ENCODE assay signal across 16 cellular contexts in the genomic region with DNA sequence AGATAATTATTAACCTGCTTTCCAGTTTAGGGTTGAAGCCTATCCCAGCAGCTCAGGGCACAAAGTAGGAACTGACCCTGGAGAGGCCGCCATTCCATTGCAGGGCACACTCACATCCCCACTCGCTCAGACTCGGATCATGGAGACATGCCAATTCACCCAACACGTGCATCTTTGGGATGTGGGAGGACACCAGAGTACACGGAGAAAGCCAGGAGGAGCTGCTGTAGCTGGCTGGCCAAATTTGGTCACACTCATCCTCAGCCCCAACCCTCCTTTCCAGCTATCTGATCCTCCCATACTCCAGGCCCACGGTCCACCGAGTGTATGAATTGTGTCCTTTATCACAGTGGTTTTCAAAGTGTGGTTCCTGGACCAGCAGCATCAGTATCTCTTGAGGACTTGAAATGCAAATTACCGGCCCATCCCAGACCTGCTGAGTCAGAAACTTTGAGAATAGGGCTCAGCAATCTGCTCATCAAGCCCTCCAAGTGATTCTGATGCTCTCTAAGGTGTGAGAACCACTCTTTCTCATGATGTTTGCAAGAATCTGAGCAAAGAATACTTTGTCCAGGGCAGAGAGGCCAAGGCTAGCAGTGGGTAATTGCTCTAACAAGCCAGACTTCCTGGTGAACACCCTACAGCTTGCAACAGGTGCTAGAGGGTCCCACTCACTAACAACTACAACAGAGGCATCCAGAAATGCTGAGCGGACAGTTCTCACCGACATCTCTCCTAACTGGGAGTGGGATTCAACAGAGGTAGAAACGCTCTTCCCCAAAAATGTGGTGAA. TPM values are rescaled to one million over a fixed set of nuclear protein-coding genes. Genes with fewer than 3 reads are reported as not detected.
DNase-seq lines count a peak whose midpoint lies in the region; TF ChIP-seq lines count a peak whose summit lies in the region.
"Had no signal": no experiment of that assay in that cellular context is flagged by ENCODE, and none has a peak within 500 bp of the region (broad histone marks: within the 10 kb centered on the region; RNA-seq: fewer than 3 reads in every experiment).

No MANE protein-coding gene starts in this region.

- H4K20me1 ChIP-seq in PC-9 (ENCODE audit: insufficient read depth) = no peaks in the 10 kb centered on the region

- WGBS in neuronal stem cell (ENCODE audit: extremely low coverage in 2 of 2, insufficient read length in 2 of 2, insufficient replicate concordance in 1 of 2), 2 donors = no CpG with 5 or more reads among the region's 11 CpGs

- no peak overlapping the region for H2BK5ac ChIP-seq in neuronal stem cell (ENCODE audit: low read length)

- H4K91ac ChIP-seq in neuronal stem cell (ENCODE audit: low read depth, low read length, poor library complexity) = no peak overlapping the region

- peak overlapping the region; percentile 30 for H2AK5ac ChIP-seq in neuronal stem cell (ENCODE audit: low read depth, low read length)

- H3K9me3 Mint-ChIP-seq in Caco-2 (ENCODE audit: unreplicated experiment) = no peaks in the 10 kb centered on the region
- no peaks in the 10 kb centered on the region for H3K9me3 Mint-ChIP-seq in activated CD4-positive, alpha-beta T cell treated with anti-CD3 and anti-CD28 coated beads, Interleukin-2, amount 10 ng/mL, durations not matched to agents 7 days and 5 days
- H3K9me3 Mint-ChIP-seq: CD4-positive, alpha-beta T cell had no signal

- H3K79me1 ChIP-seq in neuronal stem cell (ENCODE audit: low read depth, low read length) = no peaks in the 10 kb centered on the region

- no peaks in the 10 kb centered on the region for H3K9me2 ChIP-seq in PC-9 (ENCODE audit: insufficient read depth)

- H3K27ac ChIP-seq in PC-9 (peak overlapping the region; percentile 99), epithelial cell of prostate (peak overlapping the region; percentile 96), neuronal stem cell (replicated peaks; ENCODE audit: low read length) (no peak overlapping the region)
- H3K27ac ChIP-seq: SJCRH30 had no signal

- peaks cover 16% of the 10 kb centered on the region for H3K36me3 Mint-ChIP-seq in Caco-2 (ENCODE audit: insufficient read depth, unreplicated experiment)
- no peaks in the 10 kb centered on the region for H3K36me3 Mint-ChIP-seq in activated CD4-positive, alpha-beta T cell treated with anti-CD3 and anti-CD28 coated beads, Interleukin-2, amount 10 ng/mL, durations not matched to agents 7 days and 5 days (ENCODE audit: low read depth)

- no peak overlapping the region for H2BK120ac ChIP-seq in neuronal stem cell (ENCODE audit: low read depth, low read length)

- H3K4me2 ChIP-seq in PC-9 (peak overlapping the region; percentile 88; the same call in 1 of the 2 replicates), neuronal stem cell (ENCODE audit: insufficient read depth, low read length, poor library complexity, severe bottlenecking) (no peak overlapping the region)

- peaks cover 65% of the 10 kb centered on the region for H3K4me1 Mint-ChIP-seq in Caco-2 (ENCODE audit: low read depth, unreplicated experiment)
- H3K4me1 Mint-ChIP-seq in activated CD4-positive, alpha-beta T cell treated with anti-CD3 and anti-CD28 coated beads, Interleukin-2, amount 10 ng/mL, durations not matched to agents 7 days and 5 days = peaks cover 4% of the 10 kb centered on the region

- no peak overlapping the region for H3K4me3 Mint-ChIP-seq in Caco-2 (ENCODE audit: unreplicated experiment)
- no peak overlapping the region for H3K4me3 Mint-ChIP-seq in activated CD4-positive, alpha-beta T cell treated with anti-CD3 and anti-CD28 coated beads, Interleukin-2, amount 10 ng/mL, durations not matched to agents 7 days and 5 days
- H3K4me3 Mint-ChIP-seq: CD4-positive, alpha-beta T cell had no signal

- intact Hi-C loops in Caco-2 (cut with micrococcal nuclease; ENCODE audit: unreplicated experiment) (no loop called here), PC-9 (cut with micrococcal nuclease; ENCODE audit: unreplicated experiment) (loop anchor here (5.0 kb wide), 1 partner anchor 37 kb away; no protein-coding TSS in a partner anchor)

- H3K4me1 ChIP-seq in Caco-2 = peaks cover 72% of the 10 kb centered on the region
- H3K4me1 ChIP-seq in PC-9 (replicated peaks; ENCODE audit: insufficient read depth) = peaks cover 92% of the 10 kb centered on the region
- peaks cover 23 to 31% of the 10 kb centered on the region in 2 donors for H3K4me1 ChIP-seq in neuronal stem cell (ENCODE audit: control insufficient read depth in 2 of 2, insufficient read depth in 1 of 2, low read depth in 1 of 2, low read length in 2 of 2)

- no peak overlapping the region for H3K4ac ChIP-seq in neuronal stem cell (ENCODE audit: low read length)

- H3K27ac Mint-ChIP-seq in Caco-2 (ENCODE audit: unreplicated experiment) = peak overlapping the region; percentile 35
- no peak overlapping the region for H3K27ac Mint-ChIP-seq in activated CD4-positive, alpha-beta T cell treated with anti-CD3 and anti-CD28 coated beads, Interleukin-2, amount 10 ng/mL, durations not matched to agents 7 days and 5 days
- H3K27ac Mint-ChIP-seq: CD4-positive, alpha-beta T cell had no signal

- H3K4me3 ChIP-seq in Caco-2 (ENCODE audit: low read depth, low read length) = no peak overlapping the region
- H3K4me3 ChIP-seq in PC-9 = no peak overlapping the region
- peak overlapping the region in 1 of 2 donors; percentile 16 for H3K4me3 ChIP-seq in neuronal stem cell (ENCODE audit: low read length in 2 of 2)
- H3K4me3 ChIP-seq: SJCRH30 had no signal

- TF ChIP-seq CTCF in Caco-2 (IDR thresholded peaks at IDR 0.05; ENCODE audit: insufficient read depth in 1 of 2, low read depth in 1 of 2, low read length in 1 of 2, severe bottlenecking in 1 of 2, unreplicated experiment in 1 of 2) (no peak), PC-9 (conservative IDR thresholded peaks at IDR 0.05) (no peak)

- no peak overlapping the region for H4K8ac ChIP-seq in neuronal stem cell (ENCODE audit: low read depth, low read length)

- CTCF ChIA-PET in Caco-2 (lab: Charles Lee) = interaction anchor here (1.5 kb wide), 1 partner anchor 31 kb away, joined by 4 read pairs; no protein-coding TSS in a partner anchor
- CTCF ChIA-PET in PC-9 (lab: Charles Lee) = interaction anchor here (0.6 kb wide), 1 partner anchor 528 kb away, joined by 3 read pairs; no protein-coding TSS in a partner anchor
- CTCF ChIA-PET in activated CD4-positive, alpha-beta T cell treated with anti-CD3 and anti-CD28 coated beads, Interleukin-2, amount 10 ng/mL, durations not matched to agents 7 days and 5 days (lab: Charles Lee) = interaction anchor here (1.0 to 4.0 kb wide), 6 partner anchors 8 to 27 kb away, joined by 3 to 31 read pairs (median 9); no protein-coding TSS in a partner anchor

- BruUV-seq in Caco-2 (replicated peaks; lab: Mats Ljungman, UMichigan) (no TSS peak), PC-9 (replicated peaks; lab: Mats Ljungman, UMichigan) (no TSS peak)

- POLR2A ChIA-PET in Caco-2 (lab: Charles Lee) (interaction anchor here (0.5 to 1.5 kb wide), 3 partner anchors 10 to 92 kb away, joined by 3 to 5 read pairs (median 4); no protein-coding TSS in a partner anchor), PC-9 (lab: Charles Lee; ENCODE audit: unreplicated experiment) (interaction anchor here (0.6 to 1.1 kb wide), 2 partner anchors 10 to 92 kb away, joined by 3 to 5 read pairs; no protein-coding TSS in a partner anchor)
- POLR2A ChIA-PET in activated CD4-positive, alpha-beta T cell treated with anti-CD3 and anti-CD28 coated beads, Interleukin-2, amount 10 ng/mL, durations not matched to agents 7 days and 5 days (lab: Charles Lee) = no interaction called here

- DNase-seq in Caco-2 (no peak), PC-9 (no peak), epithelial cell of prostate (ENCODE audit: low read depth, low spot score) (no peak), neuronal stem cell (ENCODE audit: low spot score) (no peak), pons (ENCODE audit: low spot score) (no peak), COLO829 (ENCODE audit: low spot score) (no peak)
- DNase-seq in activated CD4-positive, alpha-beta T cell treated with anti-CD3 and anti-CD28 coated beads, Interleukin-2, amount 10 ng/mL, durations not matched to agents 7 days and 5 days = no peak
- DNase-seq: Calu3; CD4-positive, alpha-beta T cell; Karpas-422; NCI-H1417 treated with DMSO at 0.1 percent for 48 hours; NCI-H2029; NCI-H510A; NCI-H748 treated with DMSO at 0.1 percent for 48 hours; RPMI8226 had no signal

- H3K14ac ChIP-seq in neuronal stem cell (ENCODE audit: low read length) = no peak overlapping the region

- peaks cover 6% of the 10 kb centered on the region; the same call in 1 of the 2 replicates for H3K9me3 ChIP-seq in Caco-2
- H3K9me3 ChIP-seq in PC-9 (ENCODE audit: insufficient read depth, low read depth) = peaks cover 9% of the 10 kb centered on the region
- H3K9me3 ChIP-seq in neuronal stem cell (replicated peaks in 1 of 2; ENCODE audit: control insufficient read depth in 2 of 2, insufficient read depth in 1 of 2, low read depth in 1 of 2, low read length in 2 of 2) = peaks cover 0 to 6% of the 10 kb centered on the region in 2 donors
- H3K9me3 ChIP-seq: SJCRH30 had no signal

- H3K79me2 ChIP-seq in PC-9 (ENCODE audit: low read depth) = peaks cover 18% of the 10 kb centered on the region

- H3K27me3 Mint-ChIP-seq in Caco-2 (ENCODE audit: insufficient read depth, unreplicated experiment) = no peaks in the 10 kb centered on the region
- H3K27me3 Mint-ChIP-seq in activated CD4-positive, alpha-beta T cell treated with anti-CD3 and anti-CD28 coated beads, Interleukin-2, amount 10 ng/mL, durations not matched to agents 7 days and 5 days = peaks cover 20% of the 10 kb centered on the region
- H3K27me3 Mint-ChIP-seq: CD4-positive, alpha-beta T cell had no signal

- no peak overlapping the region for H2BK12ac ChIP-seq in neuronal stem cell (ENCODE audit: low read length)

- H3K18ac ChIP-seq in neuronal stem cell (ENCODE audit: low read length) = peak overlapping the region; percentile 5

- H2BK15ac ChIP-seq in neuronal stem cell (ENCODE audit: low read length) = no peak overlapping the region

- no peak overlapping the region for H3K9ac ChIP-seq in neuronal stem cell (ENCODE audit: low read depth, low read length, poor library complexity)

- H2AFZ ChIP-seq in PC-9 (no peak overlapping the region), neuronal stem cell (ENCODE audit: low read length) (no peak overlapping the region)

- H3K36me3 ChIP-seq in Caco-2 (ENCODE audit: control insufficient read depth, insufficient read depth, low read length) (no peaks in the 10 kb centered on the region; the same call in 1 of the 2 replicates), PC-9 (ENCODE audit: low read depth) (no peaks in the 10 kb centered on the region), neuronal stem cell (replicated peaks in 1 of 2; ENCODE audit: control insufficient read depth in 2 of 2, insufficient read depth in 2 of 2, low read length in 2 of 2) (no peaks in the 10 kb centered on the region)
- H3K36me3 ChIP-seq: SJCRH30 had no signal

- H3K27me3 ChIP-seq in Caco-2 (replicated peaks; ENCODE audit: control insufficient read depth, insufficient read depth, low read length) = no peaks in the 10 kb centered on the region
- H3K27me3 ChIP-seq in PC-9 (ENCODE audit: insufficient read depth, low read depth) = no peaks in the 10 kb centered on the region
- peaks cover 0 to 9% (median 0%) of the 10 kb centered on the region in 3 experiments for H3K27me3 ChIP-seq in neuronal stem cell (ENCODE audit: control insufficient read depth in 3 of 3, insufficient read depth in 3 of 3, low read depth in 1 of 3, low read length in 3 of 3)
- H3K27me3 ChIP-seq: SJCRH30 had no signal

- H3K23ac ChIP-seq in neuronal stem cell (ENCODE audit: low read depth, low read length, poor library complexity) = no peak overlapping the region

- peaks cover 67% of the 10 kb centered on the region for H3F3A ChIP-seq in PC-9 (ENCODE audit: insufficient read depth, low read depth)

RNA-seq across cellular contexts. Expression of gene IER5, which starts 26.3 kb away (rescaled TPM):
- total RNA-seq in Caco-2 (2022) = 8.6 and 9.4 TPM in 2 replicates
- total RNA-seq in PC-9 (2021) = 21.2 and 23.4 TPM in 2 replicates
- 11.5 TPM for polyA plus RNA-seq in neuronal stem cell (2013, experiment 1 of 2)
- 11.4 TPM for polyA plus RNA-seq in neuronal stem cell (2013, experiment 2 of 2)
- total RNA-seq in activated CD4-positive, alpha-beta T cell treated with anti-CD3 and anti-CD28 coated beads, Interleukin-2, amount 10 ng/mL, durations not matched to agents 7 days and 5 days = 10 to 100 TPM; 20.3 to 24.9 TPM
